ENCODE assay signal across 6 cellular contexts in genomic region chr15:98485451-98485850, GRCh38.
"Had no signal": no experiment of that assay in that cellular context is flagged by ENCODE, and none has a peak within 500 bp of the region (broad histone marks: within the 10 kb centered on the region; RNA-seq: fewer than 3 reads in every experiment).

No MANE protein-coding gene starts in this region.

- ATAC-seq: GM23338, K562 had no signal

- DNase-seq: H9, HCEC 1CT, IMR-90, KG1 had no signal
